24 cellular contexts compared by ENCODE assay signal in genomic region chr14:87268997-87269396, GRCh38.
"Had no signal": no experiment of that assay in that cellular context is flagged by ENCODE, and none has a peak within 500 bp of the region (broad histone marks: within the 10 kb centered on the region; RNA-seq: fewer than 3 reads in every experiment).

No MANE protein-coding gene starts in this region.

- H3K4me1 ChIP-seq: esophagus muscularis mucosa, gastroesophageal sphincter, heart left ventricle, left lung, lower lobe of right lung had no signal

- H3K27ac Mint-ChIP-seq: immature natural killer cell; mesothelial cell of epicardium; naive B cell; naive thymus-derived CD8-positive, alpha-beta T cell had no signal

- H3K4me3 Mint-ChIP-seq: immature natural killer cell; mesothelial cell of epicardium; naive B cell; naive thymus-derived CD8-positive, alpha-beta T cell had no signal

- H2AFZ ChIP-seq: hepatocyte had no signal

- H3K27ac ChIP-seq: coronary artery, dorsolateral prefrontal cortex, esophagus muscularis mucosa, foreskin keratinocyte, gastroesophageal sphincter, heart left ventricle, hepatocyte, left lung, lower lobe of right lung had no signal

- H3K4me2 ChIP-seq: hepatocyte had no signal

- FAIRE-seq: endothelial cell of umbilical vein, frontal cortex had no signal

- H3K27me3 Mint-ChIP-seq: naive B cell; naive thymus-derived CD8-positive, alpha-beta T cell had no signal

- H3K36me3 Mint-ChIP-seq: immature natural killer cell; mesothelial cell of epicardium; naive B cell; naive thymus-derived CD8-positive, alpha-beta T cell had no signal

- H3K36me3 ChIP-seq: esophagus muscularis mucosa, gastroesophageal sphincter, heart left ventricle, left lung, lower lobe of right lung had no signal

- ATAC-seq: foreskin keratinocyte; gastroesophageal sphincter; heart left ventricle; left cardiac atrium; left lung; left ventricle myocardium superior; lower lobe of right lung; mucosa of descending colon; naive thymus-derived CD8-positive, alpha-beta T cell had no signal

- DNase-seq: dermis blood vessel endothelial cell; dorsolateral prefrontal cortex; effector CD4-positive, alpha-beta T cell; effector memory CD4-positive, alpha-beta T cell; foreskin keratinocyte; heart left ventricle; hypothalamus; immature natural killer cell; islet precursor cell; left cardiac atrium; left lung; left ventricle myocardium superior; lower lobe of right lung; mesenchymal stem cell; mucosa of descending colon; naive B cell; naive thymus-derived CD8-positive, alpha-beta T cell had no signal

- H3K4me1 Mint-ChIP-seq: immature natural killer cell; mesothelial cell of epicardium; naive B cell; naive thymus-derived CD8-positive, alpha-beta T cell had no signal

- H3K27me3 ChIP-seq: dorsolateral prefrontal cortex, esophagus muscularis mucosa, foreskin keratinocyte, gastroesophageal sphincter, heart left ventricle, hepatocyte, left lung had no signal

- H3K79me2 ChIP-seq: hepatocyte had no signal

- H3K4me3 ChIP-seq: coronary artery, dorsolateral prefrontal cortex, esophagus muscularis mucosa, gastroesophageal sphincter, heart left ventricle, hepatocyte, left lung, lower lobe of right lung, mucosa of descending colon had no signal
